ENCODE assay signal across 1 cellular context in genomic region chr7:13151982-13152381, GRCh38.
TF ChIP-seq lines count a peak whose summit lies in the region.

No MANE protein-coding gene starts in this region.

TF ChIP-seq in K562, 482 proteins besides CTCF, POLR2A, EP300 and RAD21 (continued from another document):
- TF ChIP-seq ATF3 (IDR thresholded peaks at IDR 0.05) = peak; percentile 77
- TF ChIP-seq ATF3 (CRISPR knock-in tag; conservative IDR thresholded peaks at IDR 0.05) = no peak
- peak; percentile 76; the same call in 1 of the 2 replicates for TF ChIP-seq JUND (IDR thresholded peaks at IDR 0.05; ENCODE audit: borderline replicate concordance, low read depth, low read length)
- TF ChIP-seq JUND (tag; IDR thresholded peaks at IDR 0.05; ENCODE audit: borderline replicate concordance, low read depth, low read length) = peak; percentile 82; the same call in 2 of the 3 replicates
